12 cellular contexts compared by ENCODE assay signal in the genomic region with DNA sequence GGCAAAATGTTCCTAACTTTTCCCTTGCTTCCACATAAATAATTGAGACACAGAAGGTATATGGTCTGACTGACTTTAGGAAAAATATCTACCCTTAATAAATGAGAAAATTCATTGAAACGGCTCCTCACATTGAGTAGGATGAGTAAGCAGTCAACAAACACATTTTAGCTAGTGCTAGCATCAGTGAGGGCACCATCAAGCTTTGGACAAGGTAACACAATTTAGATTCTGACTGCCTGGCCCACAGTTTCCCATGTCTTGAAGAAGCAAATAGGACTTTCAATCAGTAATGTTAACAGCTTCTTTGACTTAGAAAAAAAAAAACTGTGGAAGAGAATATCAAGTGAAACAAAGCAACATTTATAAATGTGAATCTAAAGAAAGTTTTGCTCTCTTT.
DNase-seq lines count a peak whose midpoint lies in the region; ATAC-seq and TF ChIP-seq lines count a peak whose summit lies in the region.
"Had no signal": no experiment of that assay in that cellular context is flagged by ENCODE, and none has a peak within 500 bp of the region (broad histone marks: within the 10 kb centered on the region; RNA-seq: fewer than 3 reads in every experiment).

No MANE protein-coding gene starts in this region.

- H3K9me3 ChIP-seq in tibial artery = no peaks in the 10 kb centered on the region

- H3K27me3 Mint-ChIP-seq in activated naive CD4-positive, alpha-beta T cell treated with anti-CD3 and anti-CD28 coated beads for 36 hours (ENCODE audit: low read depth) = no peaks in the 10 kb centered on the region
- H3K27me3 Mint-ChIP-seq in activated B cell treated with CpG ODN at 0.5 μM for 24 hours (no peaks in the 10 kb centered on the region), memory B cell (no peaks in the 10 kb centered on the region)

- no peak overlapping the region for H3K4me3 ChIP-seq in tibial artery

- H3K36me3 ChIP-seq in tibial artery = no peaks in the 10 kb centered on the region

- peak overlapping the region; percentile 75 for H3K4me3 Mint-ChIP-seq in activated naive CD4-positive, alpha-beta T cell treated with anti-CD3 and anti-CD28 coated beads for 36 hours
- H3K4me3 Mint-ChIP-seq in activated B cell treated with CpG ODN at 0.5 μM for 24 hours (peak overlapping the region; percentile 69), memory B cell (peak overlapping the region; percentile 71)

- CTCF ChIA-PET in activated naive CD4-positive, alpha-beta T cell treated with anti-CD3 and anti-CD28 coated beads for 36 hours (lab: Charles Lee) = interaction anchor here (0.6 to 2.6 kb wide), 9 partner anchors 9 to 274 kb away, joined by 3 to 16 read pairs (median 5); a partner anchor contains a TSS
- CTCF ChIA-PET in activated B cell treated with CpG ODN at 0.5 μM for 24 hours (lab: Charles Lee) = interaction anchor here (0.8 to 2.1 kb wide), 7 partner anchors 13 to 245 kb away, joined by 3 to 15 read pairs (median 4); a partner anchor contains a TSS

- H3K27ac Mint-ChIP-seq in activated naive CD4-positive, alpha-beta T cell treated with anti-CD3 and anti-CD28 coated beads for 36 hours = peak overlapping the region; percentile 99
- peak overlapping the region; percentile 97 for H3K27ac Mint-ChIP-seq in activated B cell treated with CpG ODN at 0.5 μM for 24 hours
- peak overlapping the region; percentile 98 for H3K27ac Mint-ChIP-seq in memory B cell

- peaks cover 6% of the 10 kb centered on the region for H3K36me3 Mint-ChIP-seq in activated naive CD4-positive, alpha-beta T cell treated with anti-CD3 and anti-CD28 coated beads for 36 hours (ENCODE audit: low read depth)
- peaks cover 4% of the 10 kb centered on the region for H3K36me3 Mint-ChIP-seq in activated B cell treated with CpG ODN at 0.5 μM for 24 hours (ENCODE audit: low read depth)
- no peaks in the 10 kb centered on the region for H3K36me3 Mint-ChIP-seq in memory B cell

- POLR2A ChIA-PET in activated B cell treated with CpG ODN at 0.5 μM for 24 hours (lab: Charles Lee) = interaction anchor here (0.6 to 9.9 kb wide), 15 partner anchors 14 to 1790 kb away, joined by 3 to 179 read pairs (median 5); a partner anchor contains a TSS

- ATAC-seq in activated B cell treated with CpG ODN at 0.5 μM for 24 hours (ENCODE audit: low read depth) (no peak), memory B cell (ENCODE audit: low read depth) (no peak)
- no peak for ATAC-seq in activated CD4-positive, CD25-positive, alpha-beta regulatory T cell treated with anti-CD3 and anti-CD28 coated beads, Interleukin-2, amount 50 U/mL, for 24 hours
- ATAC-seq: foreskin keratinocyte, left lobe of liver had no signal

- intact Hi-C loops in activated naive CD4-positive, alpha-beta T cell treated with anti-CD3 and anti-CD28 coated beads for 36 hours (cut with micrococcal nuclease) = loop anchor here (2.0 to 10.0 kb wide), 4 partner anchors 46 to 1654 kb away; a partner anchor contains a TSS
- intact Hi-C loops in activated B cell treated with CpG ODN at 0.5 μM for 24 hours (cut with micrococcal nuclease) = loop anchor here (1.0 to 10.0 kb wide), 3 partner anchors 70 to 924 kb away; a partner anchor contains a TSS
- intact Hi-C loops in tibial artery (cut with DNase I; ENCODE audit: low total_unique reads) = no loop called here

- H3K4me1 ChIP-seq in tibial artery = peaks cover 0 to 65% (median 14%) of the 10 kb centered on the region in 4 donors

- H3K27ac ChIP-seq in tibial artery = peak overlapping the region; percentile 74 to 91
- H3K27ac ChIP-seq: foreskin keratinocyte had no signal

- H3K27me3 ChIP-seq in tibial artery = no peaks in the 10 kb centered on the region
- H3K27me3 ChIP-seq: foreskin keratinocyte had no signal

- peak; percentile 43 for DNase-seq in activated naive CD4-positive, alpha-beta T cell treated with anti-CD3 and anti-CD28 coated beads for 36 hours
- no peak for DNase-seq in activated naive CD4-positive, alpha-beta T cell treated with Interleukin-2 at 50 U/mL for 16 hours
- DNase-seq in activated B cell treated with CpG ODN at 0.5 μM for 24 hours (no peak), memory B cell (ENCODE audit: low spot score in 2 of 2) (no peak), tibial artery (no peak), SW480 (ENCODE audit: low spot score) (no peak), GM20000 (ENCODE audit: low spot score) (no peak)
- DNase-seq: activated CD4-positive, alpha-beta T cell treated with anti-CD3 and anti-CD28 coated beads, Interleukin-2, amount 50 U/mL, for 4 hours; foreskin keratinocyte; NCI-H2081 treated with DMSO at 0.1 percent for 48 hours had no signal

- no peaks in the 10 kb centered on the region for H3K9me3 Mint-ChIP-seq in activated naive CD4-positive, alpha-beta T cell treated with anti-CD3 and anti-CD28 coated beads for 36 hours
- H3K9me3 Mint-ChIP-seq in activated B cell treated with CpG ODN at 0.5 μM for 24 hours (no peaks in the 10 kb centered on the region), memory B cell (no peaks in the 10 kb centered on the region)

- TF ChIP-seq CTCF in activated B cell treated with CpG ODN at 0.5 μM for 24 hours (IDR thresholded peaks at IDR 0.05) = no peak
- TF ChIP-seq CTCF in tibial artery (IDR thresholded peaks at IDR 0.05) = no peak
- no peak for TF ChIP-seq CTCF in GM20000 (IDR thresholded peaks at IDR 0.05; ENCODE audit: extremely low read depth, missing control alignments)

- H3K4me1 Mint-ChIP-seq in activated naive CD4-positive, alpha-beta T cell treated with anti-CD3 and anti-CD28 coated beads for 36 hours (ENCODE audit: low read depth) = peaks cover 73% of the 10 kb centered on the region
- peaks cover 90% of the 10 kb centered on the region for H3K4me1 Mint-ChIP-seq in activated B cell treated with CpG ODN at 0.5 μM for 24 hours
- peaks cover 45% of the 10 kb centered on the region for H3K4me1 Mint-ChIP-seq in memory B cell
